8 cellular contexts compared by ENCODE assay signal in the genomic region with DNA sequence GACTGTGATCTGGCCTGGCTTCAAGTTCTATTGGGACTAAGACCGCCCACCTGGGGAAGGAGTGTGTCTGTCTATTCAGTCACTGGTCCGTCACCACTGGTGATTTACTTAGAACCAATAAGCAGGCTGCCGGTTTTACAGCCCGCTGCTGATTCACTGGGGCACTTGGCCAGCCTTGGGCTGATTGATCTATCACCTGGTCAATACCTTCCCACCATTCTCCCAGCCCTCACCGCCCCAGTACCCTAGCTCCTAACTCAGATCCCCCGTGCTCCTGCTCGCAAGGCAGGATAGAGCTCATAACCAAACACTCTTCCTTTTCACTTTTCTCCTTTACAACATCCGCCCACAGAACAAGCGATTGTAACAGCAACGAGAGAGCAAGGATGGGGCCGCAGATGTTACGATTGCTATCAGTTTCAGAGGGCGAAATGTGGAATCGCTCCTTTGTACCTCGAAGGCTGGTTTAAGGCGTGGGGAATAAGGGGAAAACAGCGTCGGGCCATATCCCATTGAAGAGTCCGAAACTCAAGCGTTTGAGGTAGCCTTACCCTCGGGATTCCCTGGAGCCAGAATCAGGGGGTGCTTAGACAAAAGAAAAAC. TPM values are rescaled to one million over a fixed set of nuclear protein-coding genes. Genes with fewer than 3 reads are reported as not detected.
DNase-seq lines count a peak whose midpoint lies in the region; ATAC-seq and TF ChIP-seq lines count a peak whose summit lies in the region.

No MANE protein-coding gene starts in this region.

- peak overlapping the region; percentile 77 for H3K27ac ChIP-seq in stomach smooth muscle (ENCODE audit: low read length)

- peaks cover 15% of the 10 kb centered on the region for H3K4me1 ChIP-seq in stomach smooth muscle (ENCODE audit: control insufficient read depth, insufficient read depth, low read length)

- peaks cover 16 to 17% of the 10 kb centered on the region in 2 donors for H3K36me3 ChIP-seq in stomach smooth muscle (ENCODE audit: control insufficient read depth in 2 of 2, insufficient read depth in 2 of 2, low read length in 2 of 2)

- DNase-seq in DMS79 (lab: John Stamatoyannopoulos, UW): peak; percentile 90
- DNase-seq in Jurkat, Clone E6-1 (ENCODE audit: low read depth, low spot score): peak; percentile 83
- DNase-seq in activated T-helper 1 cell treated with Interleukin-2 at 50 U/mL for 16 hours (ENCODE audit: low read depth): peak; percentile 31
- peak; percentile 87 for DNase-seq in fibroblast of peridontal ligament (ENCODE audit: extremely low read depth)
- DNase-seq in nephron progenitor cell: peak; percentile 61

- peaks cover 26% of the 10 kb centered on the region for H3K36me3 Mint-ChIP-seq in nephron progenitor cell (ENCODE audit: low read depth)

- peak; percentile 92 for ATAC-seq in GM21717 (IDR thresholded peaks at IDR 0.05; ENCODE audit: unreplicated experiment)

- no peaks in the 10 kb centered on the region for H3K9me3 ChIP-seq in stomach smooth muscle (ENCODE audit: control insufficient read depth in 2 of 2, low read length in 2 of 2)

- no peaks in the 10 kb centered on the region for H3K27me3 ChIP-seq in stomach smooth muscle (ENCODE audit: control insufficient read depth in 1 of 2, insufficient read depth in 2 of 2, low read length in 2 of 2)

- peaks cover 3% of the 10 kb centered on the region for H3K27me3 Mint-ChIP-seq in nephron progenitor cell (ENCODE audit: low read depth, poor library complexity)

- peak overlapping the region; percentile 96 for H3K4me3 Mint-ChIP-seq in nephron progenitor cell

- H3K9me3 Mint-ChIP-seq in nephron progenitor cell: no peaks in the 10 kb centered on the region

- peaks cover 35% of the 10 kb centered on the region for H3K4me1 Mint-ChIP-seq in nephron progenitor cell

- H3K4me3 ChIP-seq in Jurkat, Clone E6-1 (ENCODE audit: low read length): peak overlapping the region; percentile 95
- H3K4me3 ChIP-seq in stomach smooth muscle (ENCODE audit: low read length in 2 of 2): peak overlapping the region; percentile 91 to 93

- TF ChIP-seq CTCF in nephron progenitor cell (IDR thresholded peaks at IDR 0.05): no peak

- peak overlapping the region; percentile 97 for H3K27ac Mint-ChIP-seq in nephron progenitor cell

- peak overlapping the region; percentile 75 to 84 for H3K9ac ChIP-seq in stomach smooth muscle (ENCODE audit: low read length in 2 of 2)

TF ChIP-seq in PFSK-1, 5 proteins besides CTCF, POLR2A, EP300 and RAD21:
- TF ChIP-seq FOXP2 (optimal IDR thresholded peaks at IDR 0.05; ENCODE audit: borderline replicate concordance, extremely low read depth, extremely low read length, insufficient read depth): no peak
- TF ChIP-seq TAF1 (IDR thresholded peaks at IDR 0.05; ENCODE audit: borderline replicate concordance, insufficient read depth, low read length): peak; percentile 51; the same call in 1 of the 2 replicates
- no peak for TF ChIP-seq REST (IDR thresholded peaks at IDR 0.05; ENCODE audit: insufficient read depth in 1 of 2, low read depth in 2 of 2, low read length in 2 of 2)
- TF ChIP-seq POLR2AphosphoS5 (IDR thresholded peaks at IDR 0.05; ENCODE audit: low read depth, low read length): peak; percentile 62
- TF ChIP-seq SIN3A (IDR thresholded peaks at IDR 0.05; ENCODE audit: borderline replicate concordance, insufficient read depth, low read length): no peak; the same call in 1 of the 2 replicates

RNA-seq across cellular contexts. Expression of gene RDH11, which starts 0.7 kb away (rescaled TPM):
- polyA plus RNA-seq in Jurkat, Clone E6-1 (2012; ENCODE audit: insufficient read depth, insufficient read length): 90.4 TPM
- polyA plus RNA-seq in PFSK-1 (2012; ENCODE audit: insufficient read length, low read depth): 45.7 TPM

RNA-seq across cellular contexts. Expression of gene RDH12, which starts 6.8 kb away (rescaled TPM):
- polyA plus RNA-seq in Jurkat, Clone E6-1 (2012; ENCODE audit: insufficient read depth, insufficient read length): not detected
- polyA plus RNA-seq in PFSK-1 (2012; ENCODE audit: insufficient read length, low read depth): 0.60 TPM

RNA-seq across cellular contexts. Expression of gene VTI1B, which starts 20.5 kb away (rescaled TPM):
- 130 TPM for polyA plus RNA-seq in Jurkat, Clone E6-1 (2012; ENCODE audit: insufficient read depth, insufficient read length)
- 42.5 TPM for polyA plus RNA-seq in PFSK-1 (2012; ENCODE audit: insufficient read length, low read depth)

Comparison
In these comparisons a context has a peak if more than half of its experiments do, and no peak if none do; other contexts are left out.
1. Peak in every context shown above with its lines: DNase-seq, ATAC-seq, H3K4me3 ChIP-seq and H3K27ac ChIP-seq.
2. DNase-seq: peak in every context shown above with its lines; median percentile 90 in DMS79; 87 in fibroblast of peridontal ligament; 83 in Jurkat, Clone E6-1; 61 in nephron progenitor cell; 31 in activated T-helper 1 cell treated with Interleukin-2 at 50 U/mL for 16 hours.